Comparison of ENCODE assay signal across 8 cellular contexts in genomic region chr12:113334786-113335539, GRCh38. TPM values are rescaled to one million over a fixed set of nuclear protein-coding genes. Genes with fewer than 3 reads are reported as not detected.
A peak's percentile ranks its signal among the peaks of the same experiment; 100 is the strongest.
DNase-seq lines count a peak whose midpoint lies in the region; FAIRE-seq and TF ChIP-seq lines count a peak whose summit lies in the region.

SLC8B1 (minus strand) TSS chr12:113335109; CDS start chr12:113332878, 2,231 bp downstream.

- TF ChIP-seq POLR2A in GM12892 (IDR thresholded peaks at IDR 0.05; ENCODE audit: low read depth, low read length), result peak; percentile 75; the same call in 1 of the 2 replicates

- peak; percentile 89 for DNase-seq in GM12892 (ENCODE audit: insufficient read length)
- DNase-seq in HFFc6, result peak; percentile 48
- DNase-seq in NCI-H1105 (lab: John Stamatoyannopoulos, UW), result peak; percentile 64
- DNase-seq in T-helper 2 cell treated with Interferon-gamma antibody and Interleukin-4, amounts not matched to agents 5 μg/mL and 100 μg/mL, for 36 hours (ENCODE audit: low spot score), result peak; percentile 80
- peak in 57 of 58 donors; percentile 12 to 89 (median 77) for DNase-seq in anterior cingulate cortex (lab: John Stamatoyannopoulos, UW)
- peak; percentile 92 for DNase-seq in right atrium auricular region (ENCODE audit: low spot score)
- DNase-seq in putamen (ENCODE audit: low spot score), result peak; percentile 83
- DNase-seq in urothelium cell line (ENCODE audit: low spot score), result peak; percentile 94

- H3K27ac Mint-ChIP-seq in HFFc6, result peak within 1 kb of the TSS; percentile 34; the same call in 1 of the 2 replicates
- H3K27ac Mint-ChIP-seq in T-helper 2 cell treated with Interferon-gamma antibody and Interleukin-4, amounts not matched to agents 5 μg/mL and 100 μg/mL, for 36 hours, result peak within 1 kb of the TSS; percentile 82

- peak within 1 kb of the TSS; percentile 67 to 72 for H3K4me3 ChIP-seq in right atrium auricular region

- H3K4me1 ChIP-seq in right atrium auricular region, result peaks cover 0 to 26% of the 10 kb centered on the region in 2 donors

- H3K36me3 ChIP-seq in right atrium auricular region, result peaks cover 21% of the 10 kb centered on the region

- no peaks in the 10 kb centered on the region for H3K9me3 ChIP-seq in right atrium auricular region

- peak within 1 kb of the TSS; percentile 92 for H3K4me3 Mint-ChIP-seq in HFFc6
- H3K4me3 Mint-ChIP-seq in T-helper 2 cell treated with Interferon-gamma antibody and Interleukin-4, amounts not matched to agents 5 μg/mL and 100 μg/mL, for 36 hours, result peak within 1 kb of the TSS; percentile 98

- TF ChIP-seq CTCF in HFFc6 (IDR thresholded peaks at IDR 0.05), result no peak
- no peak for TF ChIP-seq CTCF in right atrium auricular region (IDR thresholded peaks at IDR 0.05)

- no peaks in the 10 kb centered on the region; the same call in none of the 2 replicates for H3K27me3 Mint-ChIP-seq in HFFc6 (ENCODE audit: insufficient read depth)
- H3K27me3 Mint-ChIP-seq in T-helper 2 cell treated with Interferon-gamma antibody and Interleukin-4, amounts not matched to agents 5 μg/mL and 100 μg/mL, for 36 hours (ENCODE audit: low read depth), result no peaks in the 10 kb centered on the region

- peak; percentile 89 for FAIRE-seq in GM12892 (lab: Jason Lieb, UNC)
- FAIRE-seq in urothelium cell line (lab: Jason Lieb, UNC), result peak; percentile 17

- peaks cover 13% of the 10 kb centered on the region for H3K4me1 Mint-ChIP-seq in HFFc6 (ENCODE audit: low read depth)
- H3K4me1 Mint-ChIP-seq in T-helper 2 cell treated with Interferon-gamma antibody and Interleukin-4, amounts not matched to agents 5 μg/mL and 100 μg/mL, for 36 hours (ENCODE audit: low read depth), result peaks cover 10% of the 10 kb centered on the region

- no peaks in the 10 kb centered on the region for H3K9me3 Mint-ChIP-seq in HFFc6
- H3K9me3 Mint-ChIP-seq in T-helper 2 cell treated with Interferon-gamma antibody and Interleukin-4, amounts not matched to agents 5 μg/mL and 100 μg/mL, for 36 hours, result no peaks in the 10 kb centered on the region

- H3K36me3 Mint-ChIP-seq in HFFc6 (ENCODE audit: low read depth), result no peaks in the 10 kb centered on the region
- peaks cover 21% of the 10 kb centered on the region for H3K36me3 Mint-ChIP-seq in T-helper 2 cell treated with Interferon-gamma antibody and Interleukin-4, amounts not matched to agents 5 μg/mL and 100 μg/mL, for 36 hours (ENCODE audit: low read depth)

- H3K27me3 ChIP-seq in right atrium auricular region, result no peaks in the 10 kb centered on the region

- H3K27ac ChIP-seq in right atrium auricular region, result peak within 1 kb of the TSS; percentile 72 to 81

RNA-seq across cellular contexts. Expression of gene SLC8B1, which starts in this region (rescaled TPM):
- 4.2 TPM for polyA plus RNA-seq in GM12892 (2012; ENCODE audit: missing spikeins)
- 1 to 10 TPM; 5.8 to 6.7 (median 6.3) TPM for total RNA-seq in HFFc6 (2021; fragmentation: NEBNext Ultra II Directional; extraction: Animal tissue kit (Norgen Biotek cat#: 25700))
- total RNA-seq in right atrium auricular region, result 10 to 100 TPM; 17.1 to 18.8 TPM

Comparison
In these comparisons a context has a peak if more than half of its experiments do, and no peak if none do; other contexts are left out.
1. Peak in every context shown above with its lines: DNase-seq, H3K4me3 ChIP-seq and H3K27ac ChIP-seq.